34 cellular contexts compared by ENCODE assay signal in the genomic region with DNA sequence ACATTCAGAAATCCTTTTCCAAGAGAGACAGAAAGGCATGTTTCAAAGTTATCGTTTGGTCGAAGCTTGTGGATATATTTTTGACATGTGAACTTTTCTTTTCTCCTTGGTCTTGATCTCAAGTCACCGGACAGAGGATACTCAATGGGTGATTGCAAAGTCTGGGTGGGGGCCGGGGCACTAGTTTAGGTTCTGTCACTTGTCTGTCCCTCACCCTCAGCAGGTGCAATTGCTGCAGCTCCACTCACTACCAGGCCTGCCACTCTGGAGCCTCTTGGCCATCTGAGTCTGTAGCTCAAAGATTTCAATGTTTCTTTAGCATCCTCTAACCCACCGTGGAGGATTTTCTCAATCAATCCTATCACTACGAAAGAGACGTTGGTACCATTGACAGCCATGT.
"Had no signal": no experiment of that assay in that cellular context is flagged by ENCODE, and none has a peak within 500 bp of the region (broad histone marks: within the 10 kb centered on the region; RNA-seq: fewer than 3 reads in every experiment).

No MANE protein-coding gene starts in this region.

- H3K36me3 ChIP-seq: MG63 had no signal

- H3K4me3 ChIP-seq: MG63 had no signal

- H3K27ac ChIP-seq: KMS-11 had no signal

- H3K27me3 ChIP-seq: MG63 had no signal

- DNase-seq: Karpas-422, Kasumi-1, MG63, MM.1S, MV-4-11, NCI-H1048, NCI-H1092, NCI-H1092 treated with DMSO at 0.1 percent for 48 hours, NCI-H1105, NCI-H1105 treated with DMSO at 0.1 percent for 48 hours, NCI-H1417, NCI-H1417 treated with DMSO at 0.1 percent for 48 hours, NCI-H1436, NCI-H1436 treated with DMSO at 0.1 percent for 48 hours, NCI-H146, NCI-H1694, NCI-H1694 treated with DMSO at 0.1 percent for 48 hours, NCI-H187, NCI-H187 treated with DMSO at 0.1 percent for 48 hours, NCI-H1930, NCI-H2029, NCI-H2029 treated with DMSO at 0.1 percent for 48 hours, NCI-H2081, NCI-H2081 treated with DMSO at 0.1 percent for 48 hours, NCI-H2107, NCI-H2171, NCI-H2171 treated with DMSO at 0.1 percent for 48 hours, NCI-H2227 treated with DMSO at 0.1 percent for 48 hours, NCI-H226, NCI-H345, NCI-H446, NCI-H446 treated with DMSO at 0.1 percent for 48 hours, NCI-H510A had no signal

- H3K9me3 ChIP-seq: MG63 had no signal
